In the genomic region with DNA sequence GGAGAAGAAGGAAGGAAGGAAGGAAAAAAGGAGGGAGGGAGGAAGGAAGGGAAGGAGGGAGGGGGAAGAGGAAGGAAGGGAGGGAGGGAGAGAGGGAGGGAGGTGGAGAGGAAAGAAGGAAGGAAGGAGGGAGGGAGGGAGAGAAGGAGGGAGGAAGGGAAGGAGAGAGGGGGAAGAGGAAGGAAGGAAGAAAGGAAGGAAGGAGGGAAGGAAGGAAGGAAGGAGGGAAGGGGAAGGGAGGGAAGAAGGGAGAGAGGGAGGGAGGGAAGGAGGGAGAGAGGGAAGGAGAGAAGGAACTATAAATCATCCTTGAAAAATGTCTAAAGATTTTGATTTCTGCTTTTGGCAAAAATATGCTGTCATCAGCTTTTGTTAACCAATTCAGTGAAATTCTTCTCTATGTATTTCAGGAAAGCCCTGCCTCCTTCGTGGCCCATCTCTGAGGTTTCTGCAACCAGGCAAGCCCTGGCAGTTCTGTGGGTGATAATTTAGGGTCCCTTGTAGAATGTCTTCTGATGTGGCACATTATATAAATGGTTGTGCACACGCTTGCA, we compare ENCODE assay signal across 38 cellular contexts.
"Had no signal": no experiment of that assay in that cellular context is flagged by ENCODE, and none has a peak within 500 bp of the region (broad histone marks: within the 10 kb centered on the region; RNA-seq: fewer than 3 reads in every experiment).

No MANE protein-coding gene starts in this region.

- DNase-seq: activated B cell treated with CpG ODN at 0.5 μM for 24 hours; activated CD4-positive, alpha-beta memory T cell treated with anti-CD3 and anti-CD28 coated beads for 36 hours; activated CD4-positive, alpha-beta T cell treated with anti-CD3 and anti-CD28 coated beads for 4 hours; activated CD4-positive, alpha-beta T cell treated with anti-CD3 and anti-CD28 coated beads, Interleukin-2, amount 10 ng/mL, durations not matched to agents 24 days and 14 days; activated CD4-positive, alpha-beta T cell treated with anti-CD3 and anti-CD28 coated beads, Interleukin-2, amount 50 U/mL, for 1 hour; activated CD4-positive, alpha-beta T cell treated with anti-CD3 and anti-CD28 coated beads, Interleukin-2, amount 50 U/mL, for 4 hours; activated CD4-positive, CD25-positive, alpha-beta regulatory T cell treated with anti-CD3 and anti-CD28 coated beads, Interleukin-2, amount 50 U/mL, for 72 hours; activated CD8-positive, alpha-beta memory T cell treated with anti-CD3 and anti-CD28 coated beads, Interleukin-2, amount 50 U/mL, for 4 hours; activated CD8-positive, alpha-beta T cell treated with anti-CD3 and anti-CD28 coated beads for 36 hours; activated effector memory CD4-positive, alpha-beta T cell treated with anti-CD3 and anti-CD28 coated beads, Interleukin-2, amount 50 U/mL, for 16 hours; activated naive CD4-positive, alpha-beta T cell treated with anti-CD3 and anti-CD28 coated beads, Interleukin-2, amount 10 ng/mL, durations not matched to agents 7 days and 5 days; activated naive CD4-positive, alpha-beta T cell treated with Interleukin-2 at 50 U/mL for 16 hours; activated naive CD8-positive, alpha-beta T cell treated with anti-CD3 and anti-CD28 coated beads, Interleukin-2, amount 10 ng/mL, durations not matched to agents 7 days and 5 days; activated naive CD8-positive, alpha-beta T cell treated with anti-CD3 and anti-CD28 coated beads, Interleukin-2, amount 50 U/mL, for 24 hours; activated T-cell treated with anti-CD3 and anti-CD28 coated beads for 4 hours; activated T-cell treated with anti-CD3 and anti-CD28 coated beads, Interleukin-2, amount 50 U/mL, for 1 hour; activated T-cell treated with anti-CD3 and anti-CD28 coated beads, Interleukin-2, amount 50 U/mL, for 4 hours; activated T-cell treated with anti-CD3 and anti-CD28 coated beads, Interleukin-2, amount 50 U/mL, for 72 hours; amygdala; anterior cingulate cortex; caudate nucleus; cerebellar nuclear complex; T-helper 1 cell; T-helper 2 cell; T-helper 9 cell had no signal

- H3K9me3 Mint-ChIP-seq: activated B cell treated with CpG ODN at 0.5 μM for 24 hours; activated CD4-positive, alpha-beta memory T cell treated with anti-CD3 and anti-CD28 coated beads for 36 hours; activated CD4-positive, alpha-beta T cell treated with anti-CD3 and anti-CD28 coated beads, Interleukin-2, amount 10 ng/mL, durations not matched to agents 24 days and 14 days; activated CD8-positive, alpha-beta T cell treated with anti-CD3 and anti-CD28 coated beads for 36 hours; activated naive CD4-positive, alpha-beta T cell treated with anti-CD3 and anti-CD28 coated beads, Interleukin-2, amount 10 ng/mL, durations not matched to agents 7 days and 5 days; activated naive CD4-positive, alpha-beta T cell treated with anti-CD3 and anti-CD28 coated beads, Interleukin-2, amount 50 U/mL, for 24 hours; activated naive CD8-positive, alpha-beta T cell treated with anti-CD3 and anti-CD28 coated beads, Interleukin-2, amount 10 ng/mL, durations not matched to agents 7 days and 5 days; activated naive CD8-positive, alpha-beta T cell treated with anti-CD3 and anti-CD28 coated beads, Interleukin-2, amount 50 U/mL, for 24 hours; activated T-cell treated with anti-CD3 and anti-CD28 coated beads, Interleukin-2, amount 50 U/mL, for 4 hours; activated T-cell treated with anti-CD3 and anti-CD28 coated beads, Interleukin-2, amount 50 U/mL, for 72 hours; activated T-helper 1 cell treated with anti-CD3 and anti-CD28 coated beads, Interleukin-12 subunit alpha, Interleukin-12 subunit beta, Interleukin-2, Interleukin-4 antibody, amounts not matched to agents 30 ng/mL and 10 ng/mL and 1 ng/mL, durations not matched to agents 14 hours and 24 hours and 36 hours; activated T-helper 17 cell treated with anti-CD3 and anti-CD28 coated beads, Interleukin-2, amount 50 U/mL, for 72 hours; central memory CD8-positive, alpha-beta T cell; T-helper 1 cell treated with Interleukin-12 subunit alpha and Interleukin-12 subunit beta and Interleukin-4 antibody, amounts not matched to agents 30 μg/mL and 1 μg/mL, for 36 hours; T-helper 2 cell treated with Interferon-gamma antibody and Interleukin-4, amounts not matched to agents 5 μg/mL and 100 μg/mL, for 36 hours had no signal

- H3K27ac Mint-ChIP-seq: activated B cell treated with CpG ODN at 0.5 μM for 24 hours; activated CD4-positive, alpha-beta memory T cell treated with anti-CD3 and anti-CD28 coated beads for 36 hours; activated CD4-positive, alpha-beta T cell treated with anti-CD3 and anti-CD28 coated beads, Interleukin-2, amount 10 ng/mL, durations not matched to agents 24 days and 14 days; activated CD8-positive, alpha-beta T cell treated with anti-CD3 and anti-CD28 coated beads for 36 hours; activated naive CD4-positive, alpha-beta T cell treated with anti-CD3 and anti-CD28 coated beads, Interleukin-2, amount 10 ng/mL, durations not matched to agents 7 days and 5 days; activated naive CD4-positive, alpha-beta T cell treated with anti-CD3 and anti-CD28 coated beads, Interleukin-2, amount 50 U/mL, for 24 hours; activated naive CD8-positive, alpha-beta T cell; activated naive CD8-positive, alpha-beta T cell treated with anti-CD3 and anti-CD28 coated beads, Interleukin-2, amount 10 ng/mL, durations not matched to agents 7 days and 5 days; activated naive CD8-positive, alpha-beta T cell treated with anti-CD3 and anti-CD28 coated beads, Interleukin-2, amount 50 U/mL, for 24 hours; activated T-cell treated with anti-CD3 and anti-CD28 coated beads, Interleukin-2, amount 50 U/mL, for 72 hours; activated T-helper 1 cell treated with anti-CD3 and anti-CD28 coated beads, Interleukin-12 subunit alpha, Interleukin-12 subunit beta, Interleukin-2, Interleukin-4 antibody, amounts not matched to agents 30 ng/mL and 10 ng/mL and 1 ng/mL, durations not matched to agents 14 hours and 24 hours and 36 hours; activated T-helper 17 cell treated with anti-CD3 and anti-CD28 coated beads, Interleukin-2, amount 50 U/mL, for 72 hours; T-helper 1 cell treated with Interleukin-12 subunit alpha and Interleukin-12 subunit beta and Interleukin-4 antibody, amounts not matched to agents 30 μg/mL and 1 μg/mL, for 36 hours; T-helper 2 cell treated with Interferon-gamma antibody and Interleukin-4, amounts not matched to agents 5 μg/mL and 100 μg/mL, for 36 hours had no signal

- H3K4me1 Mint-ChIP-seq: activated CD4-positive, alpha-beta T cell treated with anti-CD3 and anti-CD28 coated beads, Interleukin-2, amount 10 ng/mL, durations not matched to agents 24 days and 14 days; activated naive CD4-positive, alpha-beta T cell treated with anti-CD3 and anti-CD28 coated beads, Interleukin-2, amount 10 ng/mL, durations not matched to agents 7 days and 5 days; activated naive CD8-positive, alpha-beta T cell treated with anti-CD3 and anti-CD28 coated beads, Interleukin-2, amount 10 ng/mL, durations not matched to agents 7 days and 5 days; central memory CD8-positive, alpha-beta T cell had no signal

- H3K27me3 ChIP-seq: ascending aorta, cardiac muscle cell had no signal

- H3K27ac ChIP-seq: ascending aorta, cardiac muscle cell, VCaP had no signal

- H3K27me3 Mint-ChIP-seq: activated B cell treated with CpG ODN at 0.5 μM for 24 hours, brain had no signal

- H3K36me3 ChIP-seq: ascending aorta, cardiac muscle cell had no signal

- ATAC-seq: activated CD8-positive, alpha-beta T cell treated with anti-CD3 and anti-CD28 coated beads for 36 hours; activated naive CD8-positive, alpha-beta T cell treated with anti-CD3 and anti-CD28 coated beads, Interleukin-2, amount 50 U/mL, for 24 hours; activated T-cell treated with anti-CD3 and anti-CD28 coated beads, Interleukin-2, amount 50 U/mL, for 4 hours; activated T-cell treated with anti-CD3 and anti-CD28 coated beads, Interleukin-2, amount 50 U/mL, for 72 hours; activated T-helper 17 cell treated with anti-CD3 and anti-CD28 coated beads, Interleukin-2, amount 50 U/mL, for 72 hours had no signal

- H3K9me3 ChIP-seq: ascending aorta had no signal

- H3K4me3 ChIP-seq: ascending aorta, cardiac muscle cell had no signal

- FAIRE-seq: bronchial epithelial cell, TTC549 had no signal

- H3K36me3 Mint-ChIP-seq: activated CD4-positive, alpha-beta memory T cell treated with anti-CD3 and anti-CD28 coated beads for 36 hours; activated naive CD4-positive, alpha-beta T cell treated with anti-CD3 and anti-CD28 coated beads, Interleukin-2, amount 10 ng/mL, durations not matched to agents 7 days and 5 days; activated naive CD4-positive, alpha-beta T cell treated with anti-CD3 and anti-CD28 coated beads, Interleukin-2, amount 50 U/mL, for 24 hours; activated naive CD8-positive, alpha-beta T cell; activated naive CD8-positive, alpha-beta T cell treated with anti-CD3 and anti-CD28 coated beads, Interleukin-2, amount 10 ng/mL, durations not matched to agents 7 days and 5 days; brain had no signal

- H3K4me3 Mint-ChIP-seq: activated B cell treated with CpG ODN at 0.5 μM for 24 hours; activated CD4-positive, alpha-beta memory T cell treated with anti-CD3 and anti-CD28 coated beads for 36 hours; activated CD4-positive, alpha-beta T cell treated with anti-CD3 and anti-CD28 coated beads, Interleukin-2, amount 10 ng/mL, durations not matched to agents 24 days and 14 days; activated CD8-positive, alpha-beta T cell treated with anti-CD3 and anti-CD28 coated beads for 36 hours; activated naive CD4-positive, alpha-beta T cell treated with anti-CD3 and anti-CD28 coated beads, Interleukin-2, amount 10 ng/mL, durations not matched to agents 7 days and 5 days; activated naive CD4-positive, alpha-beta T cell treated with anti-CD3 and anti-CD28 coated beads, Interleukin-2, amount 50 U/mL, for 24 hours; activated naive CD8-positive, alpha-beta T cell; activated naive CD8-positive, alpha-beta T cell treated with anti-CD3 and anti-CD28 coated beads, Interleukin-2, amount 10 ng/mL, durations not matched to agents 7 days and 5 days; activated naive CD8-positive, alpha-beta T cell treated with anti-CD3 and anti-CD28 coated beads, Interleukin-2, amount 50 U/mL, for 24 hours; activated T-cell treated with anti-CD3 and anti-CD28 coated beads, Interleukin-2, amount 50 U/mL, for 4 hours; activated T-cell treated with anti-CD3 and anti-CD28 coated beads, Interleukin-2, amount 50 U/mL, for 72 hours; activated T-helper 1 cell treated with anti-CD3 and anti-CD28 coated beads, Interleukin-12 subunit alpha, Interleukin-12 subunit beta, Interleukin-2, Interleukin-4 antibody, amounts not matched to agents 30 ng/mL and 10 ng/mL and 1 ng/mL, durations not matched to agents 14 hours and 24 hours and 36 hours; activated T-helper 17 cell treated with anti-CD3 and anti-CD28 coated beads, Interleukin-2, amount 50 U/mL, for 72 hours; central memory CD8-positive, alpha-beta T cell; T-helper 1 cell treated with Interleukin-12 subunit alpha and Interleukin-12 subunit beta and Interleukin-4 antibody, amounts not matched to agents 30 μg/mL and 1 μg/mL, for 36 hours; T-helper 2 cell treated with Interferon-gamma antibody and Interleukin-4, amounts not matched to agents 5 μg/mL and 100 μg/mL, for 36 hours had no signal

- H3K4me1 ChIP-seq: ascending aorta had no signal
